ENCODE assay signal across 7 cellular contexts in genomic region chr19:11091343-11092153, GRCh38. TPM values are rescaled to one million over a fixed set of nuclear protein-coding genes. Genes with fewer than 3 reads are reported as not detected.
DNase-seq lines count a peak whose midpoint lies in the region; TF ChIP-seq lines count a peak whose summit lies in the region.

No MANE protein-coding gene starts in this region.

- H4K91ac ChIP-seq in H9 (ENCODE audit: insufficient read length, low read depth, low read length) = no peak overlapping the region

- WGBS in H9 (ENCODE audit: extremely low coverage, insufficient read length, low lambda C conversion rate) = no CpG with 5 or more reads among the region's 15 CpGs

- peak overlapping the region; percentile 81 for H3K27ac ChIP-seq in H9 (ENCODE audit: insufficient read length, low read depth, low read length)

- intact Hi-C loops in cardiac septum (cut with DNase I) = loop anchor here (5.0 kb wide), 1 partner anchor 51 kb away; no protein-coding TSS in a partner anchor

- 0 out of 5 replicates have a peak, but pooled peaks cover 0 to 4% of the 10 kb centered on the region in 2 experiments for H3K9me3 Mint-ChIP-seq in H9
- peaks cover 3% of the 10 kb centered on the region for H3K9me3 Mint-ChIP-seq in activated naive CD8-positive, alpha-beta T cell treated with anti-CD3 and anti-CD28 coated beads for 36 hours
- H3K9me3 Mint-ChIP-seq in progenitor cell of endocrine pancreas (ENCODE audit: low read depth) = no peaks in the 10 kb centered on the region

- peaks cover 2% of the 10 kb centered on the region for H3K79me1 ChIP-seq in H9 (ENCODE audit: insufficient read depth, low read depth, low read length, poor library complexity, severe bottlenecking)

- no peak overlapping the region for H3K18ac ChIP-seq in H9 (ENCODE audit: insufficient read length, low read depth, low read length)

- TF ChIP-seq CTCF in H9 (conservative IDR thresholded peaks at IDR 0.05) (no peak), progenitor cell of endocrine pancreas (IDR thresholded peaks at IDR 0.05; ENCODE audit: unreplicated experiment) (no peak)

- peaks cover 5% of the 10 kb centered on the region for H4K20me1 ChIP-seq in H9 (ENCODE audit: control insufficient read depth, insufficient read depth, insufficient read length)

- H3K4me2 ChIP-seq in H9 (ENCODE audit: insufficient read depth, insufficient read length, low read length) = peak overlapping the region; percentile 99

- peaks cover 13% of the 10 kb centered on the region for H3K23me2 ChIP-seq in H9 (ENCODE audit: insufficient read length, low read depth, low read length, poor library complexity, severe bottlenecking)

- H3K27me3 Mint-ChIP-seq in H9 (ENCODE audit: low read depth) (no peaks in the 10 kb centered on the region), progenitor cell of endocrine pancreas (no peaks in the 10 kb centered on the region)
- no peaks in the 10 kb centered on the region for H3K27me3 Mint-ChIP-seq in activated naive CD8-positive, alpha-beta T cell treated with anti-CD3 and anti-CD28 coated beads for 36 hours

- peak overlapping the region; percentile 83 for H2BK5ac ChIP-seq in H9 (ENCODE audit: insufficient read length, low read length)

- H3K36me3 Mint-ChIP-seq in H9 (ENCODE audit: insufficient read depth in 1 of 3, low read depth in 3 of 3) (peaks cover 42 to 52% (median 49%) of the 10 kb centered on the region in 3 experiments), progenitor cell of endocrine pancreas (ENCODE audit: insufficient read depth) (peaks cover 12% of the 10 kb centered on the region)
- H3K36me3 Mint-ChIP-seq in activated naive CD8-positive, alpha-beta T cell treated with anti-CD3 and anti-CD28 coated beads for 36 hours = peaks cover 58% of the 10 kb centered on the region

- no peak overlapping the region for H2AK5ac ChIP-seq in H9 (ENCODE audit: insufficient read length, low read length)

- no peak overlapping the region for H3T11ph ChIP-seq in H9 (ENCODE audit: low read length)

- H4K5ac ChIP-seq in H9 (ENCODE audit: insufficient read length, low read depth, low read length) = no peak overlapping the region

- H2BK20ac ChIP-seq in H9 (ENCODE audit: low read depth, low read length, poor library complexity, severe bottlenecking) = no peak overlapping the region

- H3K27me3 ChIP-seq in H9 (ENCODE audit: insufficient read depth, low read length) = no peaks in the 10 kb centered on the region

- H3K23ac ChIP-seq in H9 (ENCODE audit: insufficient read length, low read depth, low read length) = no peak overlapping the region

- H3K9ac ChIP-seq in H9 (ENCODE audit: extremely low read depth, insufficient read length, low read length) = peak overlapping the region; percentile 91

- peaks cover 56% of the 10 kb centered on the region for H3K79me2 ChIP-seq in H9 (ENCODE audit: insufficient read depth, low read length)

- H3K14ac ChIP-seq in H9 (ENCODE audit: insufficient read depth, low read length) = peak overlapping the region; percentile 55

- H3K4me1 Mint-ChIP-seq in H9 (peaks cover 31 to 43% of the 10 kb centered on the region in 2 experiments), progenitor cell of endocrine pancreas (ENCODE audit: low read depth) (peaks cover 32% of the 10 kb centered on the region)
- peaks cover 50% of the 10 kb centered on the region for H3K4me1 Mint-ChIP-seq in activated naive CD8-positive, alpha-beta T cell treated with anti-CD3 and anti-CD28 coated beads for 36 hours

- H3K56ac ChIP-seq in H9 (ENCODE audit: insufficient read length, low read depth, low read length) = no peak overlapping the region

- no peak overlapping the region for H4K8ac ChIP-seq in H9 (replicated peaks; ENCODE audit: insufficient read length, low read depth, low read length)

- no peak overlapping the region for H2BK12ac ChIP-seq in H9 (ENCODE audit: insufficient read length, low read depth, low read length)

- H3K4me1 ChIP-seq in H9 (ENCODE audit: insufficient read depth, low read length) = peaks cover 7% of the 10 kb centered on the region; the same call in 1 of the 2 replicates

- H3K4ac ChIP-seq in H9 (ENCODE audit: low read depth, low read length) = no peak overlapping the region

- H3K4me3 Mint-ChIP-seq in H9 (peak overlapping the region; percentile 89 to 94), progenitor cell of endocrine pancreas (ENCODE audit: low read depth) (peak overlapping the region; percentile 82)
- H3K4me3 Mint-ChIP-seq in activated naive CD8-positive, alpha-beta T cell treated with anti-CD3 and anti-CD28 coated beads for 36 hours = peak overlapping the region; percentile 96

- H2BK120ac ChIP-seq in H9 (ENCODE audit: low read depth, low read length, poor library complexity, severe bottlenecking) = no peak overlapping the region

- H3K9me3 ChIP-seq in H9 (ENCODE audit: control insufficient read depth, low read depth, low read length) = no peaks in the 10 kb centered on the region

- H3K27ac Mint-ChIP-seq in H9 = peak overlapping the region; percentile 97 to 98 (median 98)
- peak overlapping the region; percentile 99 for H3K27ac Mint-ChIP-seq in activated naive CD8-positive, alpha-beta T cell treated with anti-CD3 and anti-CD28 coated beads for 36 hours
- H3K27ac Mint-ChIP-seq in progenitor cell of endocrine pancreas = peak overlapping the region; percentile 97

- DNase-seq in H9 (no peak), SIG-M5 (lab: John Stamatoyannopoulos, UW) (peak; percentile 19), cardiac septum (ENCODE audit: low spot score) (peak; percentile 82), progenitor cell of endocrine pancreas (ENCODE audit: low spot score, unreplicated experiment) (no peak), NCI-H510A (lab: John Stamatoyannopoulos, UW) (no peak)
- peak; percentile 30 for DNase-seq in activated naive CD8-positive, alpha-beta T cell treated with anti-CD3 and anti-CD28 coated beads for 36 hours
- DNase-seq in NK-92 treated with Interleukin-12 subunit alpha and Interleukin-12 subunit beta, amount 100 ng/mL, for 24 hours (lab: John Stamatoyannopoulos, UW) = no peak

- H2BK15ac ChIP-seq in H9 (ENCODE audit: low read depth, low read length) = no peak overlapping the region

- no peak overlapping the region for H2AFZ ChIP-seq in H9 (ENCODE audit: low read length)

RNA-seq across cellular contexts. Expression of gene LDLR, which starts 2.3 kb away (rescaled TPM):
- total RNA-seq in H9 (2021) = 81.3 and 92.7 TPM in 2 replicates
- total RNA-seq in activated naive CD8-positive, alpha-beta T cell treated with anti-CD3 and anti-CD28 coated beads for 36 hours = 10 to 100 TPM; 67.3 to 68.8 TPM
- 22.1 TPM for total RNA-seq in cardiac septum
- 67.3 and 73.2 TPM in 2 replicates for total RNA-seq in progenitor cell of endocrine pancreas

Comparison
In these comparisons a context has a peak if more than half of its experiments do, and no peak if none do; other contexts are left out.
1. DNase-seq: peak in SIG-M5 (single experiment), activated naive CD8-positive, alpha-beta T cell treated with anti-CD3 and anti-CD28 coated beads for 36 hours (single experiment) and cardiac septum (single experiment); none in H9 (single experiment), progenitor cell of endocrine pancreas (single experiment), NK-92 treated with Interleukin-12 subunit alpha and Interleukin-12 subunit beta, amount 100 ng/mL, for 24 hours (single experiment) and NCI-H510A (single experiment).
2. Peak in every context shown above with its lines, with median percentiles within 50 percentile points of each other: H3K27ac Mint-ChIP-seq and H3K4me3 Mint-ChIP-seq.